Comparison of ENCODE assay signal across 13 cellular contexts in genomic region chr5:109708813-109709212, GRCh38. TPM values are rescaled to one million over a fixed set of nuclear protein-coding genes. Genes with fewer than 3 reads are reported as not detected.
DNase-seq lines count a peak whose midpoint lies in the region; ATAC-seq and TF ChIP-seq lines count a peak whose summit lies in the region.
"Had no signal": no experiment of that assay in that cellular context is flagged by ENCODE, and none has a peak within 500 bp of the region (broad histone marks: within the 10 kb centered on the region; RNA-seq: fewer than 3 reads in every experiment).

No MANE protein-coding gene starts in this region.

- H3K4me3 ChIP-seq in duodenal mucosa (ENCODE audit: low read depth in 1 of 2, low read length in 2 of 2) (peak overlapping the region; percentile 40 to 41), right lobe of liver (no peak overlapping the region)
- H3K4me3 ChIP-seq: GM23248 had no signal

- 43% methylated on average over 1 of the region's 2 CpGs for WGBS in right lobe of liver (ENCODE audit: insufficient coverage, low coverage, low lambda C conversion rate, missing lambda C conversion rate)

- H3K27ac ChIP-seq in duodenal mucosa (ENCODE audit: low read depth, low read length) (peak overlapping the region; percentile 22), right lobe of liver (peak overlapping the region; percentile 8 to 57 (median 46))
- H3K27ac ChIP-seq: GM23248 had no signal

- H3K9me3 ChIP-seq in duodenal mucosa (ENCODE audit: control insufficient read depth in 1 of 2, low read length in 2 of 2): no peaks in the 10 kb centered on the region
- no peaks in the 10 kb centered on the region for H3K9me3 ChIP-seq in right lobe of liver

- H3K4me1 ChIP-seq in duodenal mucosa (ENCODE audit: control insufficient read depth in 1 of 2, insufficient read depth in 2 of 2, low read length in 2 of 2): peaks cover 46 to 59% of the 10 kb centered on the region in 2 donors
- H3K4me1 ChIP-seq in right lobe of liver: peaks cover 0 to 46% (median 17%) of the 10 kb centered on the region in 4 donors

- H3K36me3 ChIP-seq in duodenal mucosa (ENCODE audit: control insufficient read depth in 1 of 2, insufficient read depth in 2 of 2, low read length in 2 of 2) (no peaks in the 10 kb centered on the region), right lobe of liver (no peaks in the 10 kb centered on the region)

- intact Hi-C loops in right lobe of liver (cut with DNase I): no loop called here

- no peaks in the 10 kb centered on the region for H3K36me3 Mint-ChIP-seq in stimulated activated effector memory CD8-positive, alpha-beta T cell treated with anti-CD3 and anti-CD28 coated beads, Interleukin-12 subunit alpha, Interleukin-12 subunit beta, amount 100 ng/mL, for 72 hours

- ATAC-seq in GM18909 (IDR thresholded peaks at IDR 0.05; ENCODE audit: poor library complexity, unreplicated experiment) (peak; percentile 62), right lobe of liver (peak; percentile 48 to 54 (median 50))
- no peak for ATAC-seq in stimulated activated effector memory CD8-positive, alpha-beta T cell treated with anti-CD3 and anti-CD28 coated beads, Interleukin-12 subunit alpha, Interleukin-12 subunit beta, amount 100 ng/mL, for 72 hours

- TF ChIP-seq CTCF in right lobe of liver (IDR thresholded peaks at IDR 0.05): no peak

- H3K27me3 ChIP-seq in duodenal mucosa (ENCODE audit: control insufficient read depth in 1 of 2, insufficient read depth in 2 of 2, low read length in 2 of 2) (no peaks in the 10 kb centered on the region), right lobe of liver (no peaks in the 10 kb centered on the region)

- H3K9me3 Mint-ChIP-seq in stimulated activated effector memory CD8-positive, alpha-beta T cell treated with anti-CD3 and anti-CD28 coated beads, Interleukin-12 subunit alpha, Interleukin-12 subunit beta, amount 100 ng/mL, for 72 hours: no peaks in the 10 kb centered on the region

- DNase-seq in right lobe of liver (no peak), NCI-H146 treated with DMSO at 0.1 percent for 48 hours (lab: John Stamatoyannopoulos, UW; ENCODE audit: unreplicated experiment) (no peak), iPS-NIHi11 (ENCODE audit: low spot score) (no peak), NCI-H2196 treated with DMSO at 0.1 percent for 48 hours (lab: John Stamatoyannopoulos, UW; ENCODE audit: unreplicated experiment) (no peak)
- DNase-seq in stimulated activated effector memory CD8-positive, alpha-beta T cell treated with anti-CD3 and anti-CD28 coated beads, Interleukin-12 subunit alpha, Interleukin-12 subunit beta, amount 100 ng/mL, for 72 hours (ENCODE audit: low spot score in 2 of 2): no peak
- DNase-seq: C1 segment of cervical spinal cord; CD4-positive, alpha-beta memory T cell; DND-41; GDM1; GM23248 had no signal

- peak overlapping the region in 1 of 2 donors; percentile 9 for H3K9ac ChIP-seq in duodenal mucosa (ENCODE audit: low read depth in 1 of 2, low read length in 2 of 2)
- H3K9ac ChIP-seq: GM23248 had no signal

- no peak overlapping the region for H3K4me3 Mint-ChIP-seq in stimulated activated effector memory CD8-positive, alpha-beta T cell treated with anti-CD3 and anti-CD28 coated beads, Interleukin-12 subunit alpha, Interleukin-12 subunit beta, amount 100 ng/mL, for 72 hours
- H3K4me3 Mint-ChIP-seq: B cell had no signal

- peaks cover 51% of the 10 kb centered on the region for H3K4me1 Mint-ChIP-seq in stimulated activated effector memory CD8-positive, alpha-beta T cell treated with anti-CD3 and anti-CD28 coated beads, Interleukin-12 subunit alpha, Interleukin-12 subunit beta, amount 100 ng/mL, for 72 hours

- H3K27ac Mint-ChIP-seq in stimulated activated effector memory CD8-positive, alpha-beta T cell treated with anti-CD3 and anti-CD28 coated beads, Interleukin-12 subunit alpha, Interleukin-12 subunit beta, amount 100 ng/mL, for 72 hours: peak overlapping the region; percentile 0
- H3K27ac Mint-ChIP-seq: B cell had no signal

- no peak for TF ChIP-seq POLR2A in right lobe of liver (IDR thresholded peaks at IDR 0.05)

RNA-seq across cellular contexts. Expression of gene MAN2A1, which starts 19.1 kb away (rescaled TPM):
- total RNA-seq in right lobe of liver: 10 to 100 TPM; 48.1 to 68.8 (median 61.9) TPM

Comparison
In these comparisons a context has a peak if more than half of its experiments do, and no peak if none do; other contexts are left out.
1. H3K4me3 ChIP-seq: peak in duodenal mucosa (2 of 2); none in right lobe of liver (0 of 3).